ENCODE assay signal across 31 cellular contexts in genomic region chr11:115352805-115353483, GRCh38.
"Had no signal": no experiment of that assay in that cellular context is flagged by ENCODE, and none has a peak within 500 bp of the region (broad histone marks: within the 10 kb centered on the region; RNA-seq: fewer than 3 reads in every experiment).

No MANE protein-coding gene starts in this region.

- H3K9me3 Mint-ChIP-seq: natural killer cell treated with Interleukin-12 subunit alpha and Interleukin-12 subunit beta and Interleukin-15 and Interleukin-18, amount 100 ng/mL, for 72 hours; neural progenitor cell; type B pancreatic cell had no signal

- H3K27me3 Mint-ChIP-seq: progenitor cell of endocrine pancreas; stimulated activated naive CD8-positive, alpha-beta T cell treated with anti-CD3 and anti-CD28 coated beads, Interleukin-15, amount 100 ng/mL, for 72 hours; type B pancreatic cell had no signal

- H3K27me3 ChIP-seq: neural progenitor cell, ovary, suprapubic skin, testis, tibial artery, transverse colon, vagina had no signal

- H3K9me3 ChIP-seq: ovary, psoas muscle, spleen, suprapubic skin, testis, tibial artery, transverse colon, vagina had no signal

- H3K4me3 ChIP-seq: neural progenitor cell, ovary, psoas muscle, skin epidermis, smooth muscle cell, spleen, suprapubic skin, testis, tibial artery, transverse colon, vagina had no signal

- H3K36me3 ChIP-seq: neural progenitor cell, ovary, spleen, suprapubic skin, tibial artery, transverse colon, vagina had no signal

- H3K36me3 Mint-ChIP-seq: naive thymus-derived CD8-positive, alpha-beta T cell; natural killer cell treated with Interleukin-12 subunit alpha and Interleukin-12 subunit beta and Interleukin-15 and Interleukin-18, amount 100 ng/mL, for 72 hours; neural progenitor cell; stimulated activated memory B cell treated with anti-CD40 and anti-IgM and Interleukin-4, amounts not matched to agents 10 μg/mL and 1 μg/mL and 100 μg/mL, for 72 hours had no signal

- H3K4me1 Mint-ChIP-seq: naive thymus-derived CD8-positive, alpha-beta T cell; stimulated activated memory B cell treated with anti-CD40 and anti-IgM and Interleukin-4, amounts not matched to agents 10 μg/mL and 1 μg/mL and 100 μg/mL, for 72 hours; stimulated activated naive CD8-positive, alpha-beta T cell treated with anti-CD3 and anti-CD28 coated beads, Interleukin-15, amount 100 ng/mL, for 72 hours had no signal

- H3K27ac ChIP-seq: neural progenitor cell, ovary, parathyroid adenoma, psoas muscle, skin epidermis, spleen, suprapubic skin, testis, tibial artery, transverse colon, vagina had no signal

- H3K27ac Mint-ChIP-seq: naive thymus-derived CD8-positive, alpha-beta T cell; natural killer cell treated with Interleukin-12 subunit alpha and Interleukin-12 subunit beta and Interleukin-15 and Interleukin-18, amount 100 ng/mL, for 72 hours; neural progenitor cell; progenitor cell of endocrine pancreas; stimulated activated memory B cell treated with anti-CD40 and anti-IgM and Interleukin-4, amounts not matched to agents 10 μg/mL and 1 μg/mL and 100 μg/mL, for 72 hours; stimulated activated naive CD8-positive, alpha-beta T cell treated with anti-CD3 and anti-CD28 coated beads, Interleukin-15, amount 100 ng/mL, for 72 hours; type B pancreatic cell had no signal

- DNase-seq: naive thymus-derived CD8-positive, alpha-beta T cell; occipital lobe; ovary; posterior cingulate gyrus; psoas muscle; right cardiac atrium; spleen; stimulated activated CD4-positive, alpha-beta T cell treated with anti-CD3 and anti-CD28 coated beads, Interleukin-12 subunit alpha, Interleukin-12 subunit beta, amount 100 ng/mL, for 4 hours; stimulated activated CD4-positive, alpha-beta T cell treated with anti-CD3 and anti-CD28 coated beads, Interleukin-1b, Interleukin-23, amount 100 ng/mL, for 48 hours; stimulated activated CD4-positive, alpha-beta T cell treated with anti-CD3 and anti-CD28 coated beads, Interleukin-4, amount 100 ng/mL, for 1 hour; stimulated activated CD4-positive, alpha-beta T cell treated with anti-CD3 and anti-CD28 coated beads, Interleukin-4, amount 100 ng/mL, for 4 hours; stimulated activated CD8-positive, alpha-beta memory T cell treated with anti-CD3 and anti-CD28 coated beads, Interleukin-4, amount 100 ng/mL, for 48 hours; stimulated activated naive CD4-positive, alpha-beta T cell; stimulated activated naive CD8-positive, alpha-beta T cell treated with anti-CD3 and anti-CD28 coated beads, Interleukin-15, amount 100 ng/mL, for 72 hours; stimulated activated naive CD8-positive, alpha-beta T cell treated with anti-CD3 and anti-CD28 coated beads, Interleukin-15, Interleukin-2, amounts not matched to agents 100 U/mL and 50 U/mL, for 24 hours; substantia nigra; testis; tibial artery; transverse colon had no signal

- H3K4me3 Mint-ChIP-seq: naive thymus-derived CD8-positive, alpha-beta T cell; natural killer cell treated with Interleukin-12 subunit alpha and Interleukin-12 subunit beta and Interleukin-15 and Interleukin-18, amount 100 ng/mL, for 72 hours; neural progenitor cell; stimulated activated memory B cell treated with anti-CD40 and anti-IgM and Interleukin-4, amounts not matched to agents 10 μg/mL and 1 μg/mL and 100 μg/mL, for 72 hours; stimulated activated naive CD8-positive, alpha-beta T cell treated with anti-CD3 and anti-CD28 coated beads, Interleukin-15, amount 100 ng/mL, for 72 hours; type B pancreatic cell had no signal

- H3K4me1 ChIP-seq: parathyroid adenoma, psoas muscle, spleen, suprapubic skin, testis, transverse colon, vagina had no signal

- ATAC-seq: naive thymus-derived CD8-positive, alpha-beta T cell; natural killer cell treated with Interleukin-12 subunit alpha and Interleukin-12 subunit beta and Interleukin-15 and Interleukin-18, amount 100 ng/mL, for 72 hours; psoas muscle; right cardiac atrium; sciatic nerve; stimulated activated memory B cell treated with anti-CD40 and anti-IgM and Interleukin-4, amounts not matched to agents 10 μg/mL and 1 μg/mL and 100 μg/mL, for 72 hours; stimulated activated naive CD8-positive, alpha-beta T cell treated with anti-CD3 and anti-CD28 coated beads, Interleukin-15, amount 100 ng/mL, for 72 hours; stimulated activated naive CD8-positive, alpha-beta T cell treated with anti-CD3 and anti-CD28 coated beads, Interleukin-15, Interleukin-2, amounts not matched to agents 100 U/mL and 50 U/mL, for 24 hours had no signal

- FAIRE-seq: urothelium cell line had no signal
